ENCODE assay signal across 8 cellular contexts in genomic region chr14:89365071-89365801, GRCh38. TPM values are rescaled to one million over a fixed set of nuclear protein-coding genes. Genes with fewer than 3 reads are reported as not detected.
DNase-seq lines count a peak whose midpoint lies in the region; ATAC-seq lines count a peak whose summit lies in the region.

No MANE protein-coding gene starts in this region.

- peak; percentile 90 for ATAC-seq in GM19023 (IDR thresholded peaks at IDR 0.05; ENCODE audit: unreplicated experiment)
- ATAC-seq in HG03103 (IDR thresholded peaks at IDR 0.05; ENCODE audit: low read depth, unreplicated experiment): peak; percentile 84

- DNase-seq in UCSD-AML1 (lab: John Stamatoyannopoulos, UW; ENCODE audit: unreplicated experiment): peak; percentile 68
- peak; percentile 55 to 82 for DNase-seq in dermis microvascular lymphatic vessel endothelial cell (ENCODE audit: low read depth in 2 of 2)
- DNase-seq in stimulated activated CD4-positive, alpha-beta T cell treated with anti-CD3 and anti-CD28 coated beads, Interleukin-12 subunit alpha, Interleukin-12 subunit beta, amount 100 ng/mL, for 24 hours (ENCODE audit: low read depth in 2 of 2): peak; percentile 33 to 37
- no peak for DNase-seq in mucosa of gallbladder (ENCODE audit: low spot score)
- DNase-seq in NCI-H69 (lab: John Stamatoyannopoulos, UW): no peak
- DNase-seq in NCI-H1105 (lab: John Stamatoyannopoulos, UW): no peak

RNA-seq across cellular contexts. Expression of gene FOXN3, which starts 51.8 kb away (rescaled TPM):
- total RNA-seq in dermis microvascular lymphatic vessel endothelial cell: 15.0 and 26.0 TPM in 2 replicates
- total RNA-seq in mucosa of gallbladder: 63.0 TPM

Comparison
In these comparisons a context has a peak if more than half of its experiments do, and no peak if none do; other contexts are left out.
1. DNase-seq: peak in UCSD-AML1 (single experiment), dermis microvascular lymphatic vessel endothelial cell (2 of 2) and stimulated activated CD4-positive, alpha-beta T cell treated with anti-CD3 and anti-CD28 coated beads, Interleukin-12 subunit alpha, Interleukin-12 subunit beta, amount 100 ng/mL, for 24 hours (2 of 2); none in mucosa of gallbladder (single experiment), NCI-H69 (single experiment) and NCI-H1105 (single experiment).